23 cellular contexts compared by ENCODE assay signal in genomic region chr2:40721595-40721994, GRCh38.
DNase-seq lines count a peak whose midpoint lies in the region; ATAC-seq, FAIRE-seq and TF ChIP-seq lines count a peak whose summit lies in the region.
"Had no signal": no experiment of that assay in that cellular context is flagged by ENCODE, and none has a peak within 500 bp of the region (broad histone marks: within the 10 kb centered on the region; RNA-seq: fewer than 3 reads in every experiment).

No MANE protein-coding gene starts in this region.

- no peak overlapping the region for H3K4me3 ChIP-seq in Caco-2 (ENCODE audit: low read depth, low read length)
- H3K4me3 ChIP-seq: BLaER1 treated with 17β-estradiol and CSF1 and Interleukin-3, amounts not matched to agents 10 nM and 100 nM; gastroesophageal sphincter; ovary; thoracic aorta had no signal

- CTCF ChIA-PET in Caco-2 (lab: Charles Lee), result no interaction called here

- ATAC-seq in activated T-helper 17 cell treated with anti-CD3 and anti-CD28 coated beads, Interleukin-2, amount 50 U/mL, for 72 hours (replicated peaks), result peak; percentile 12
- no peak for ATAC-seq in HG03039 (IDR thresholded peaks at IDR 0.05; ENCODE audit: unreplicated experiment)
- ATAC-seq: activated T-cell treated with anti-CD3 and anti-CD28 coated beads, Interleukin-2, amount 50 U/mL, for 72 hours; gastroesophageal sphincter had no signal

- no peaks in the 10 kb centered on the region for H3K36me3 Mint-ChIP-seq in activated T-helper 17 cell treated with anti-CD3 and anti-CD28 coated beads, Interleukin-2, amount 50 U/mL, for 72 hours (ENCODE audit: low read depth)
- H3K36me3 Mint-ChIP-seq in Caco-2 (ENCODE audit: insufficient read depth, unreplicated experiment), result no peaks in the 10 kb centered on the region
- H3K36me3 Mint-ChIP-seq in activated T-helper 2 cell treated with anti-CD3 and anti-CD28 coated beads, Interferon-gamma antibody, Interleukin-2, Interleukin-4, amounts not matched to agents 10 μg/mL and 5 μg/mL and 100 μg/mL, durations not matched to agents 14 hours and 24 hours and 36 hours (ENCODE audit: low read depth), result no peaks in the 10 kb centered on the region

- no peak overlapping the region for H3K27ac Mint-ChIP-seq in activated T-helper 17 cell treated with anti-CD3 and anti-CD28 coated beads, Interleukin-2, amount 50 U/mL, for 72 hours
- no peak overlapping the region for H3K27ac Mint-ChIP-seq in Caco-2 (ENCODE audit: unreplicated experiment)
- H3K27ac Mint-ChIP-seq in activated T-helper 2 cell treated with anti-CD3 and anti-CD28 coated beads, Interferon-gamma antibody, Interleukin-2, Interleukin-4, amounts not matched to agents 10 μg/mL and 5 μg/mL and 100 μg/mL, durations not matched to agents 14 hours and 24 hours and 36 hours, result no peak overlapping the region
- H3K27ac Mint-ChIP-seq: activated CD4-positive, alpha-beta T cell treated with anti-CD3 and anti-CD28 coated beads, Interleukin-2, amount 10 ng/mL, durations not matched to agents 24 days and 14 days; activated T-cell treated with anti-CD3 and anti-CD28 coated beads, Interleukin-2, amount 50 U/mL, for 72 hours had no signal

- no peaks in the 10 kb centered on the region for H3K4me1 ChIP-seq in Caco-2
- H3K4me1 ChIP-seq: BLaER1 treated with 17β-estradiol and CSF1 and Interleukin-3, amounts not matched to agents 10 nM and 100 nM had no signal

- intact Hi-C loops in Caco-2 (cut with micrococcal nuclease; ENCODE audit: unreplicated experiment), result no loop called here
- intact Hi-C loops in activated T-helper 2 cell treated with anti-CD3 and anti-CD28 coated beads, Interferon-gamma antibody, Interleukin-2, Interleukin-4, amounts not matched to agents 10 μg/mL and 5 μg/mL and 100 μg/mL, durations not matched to agents 14 hours and 24 hours and 36 hours (cut with micrococcal nuclease), result no loop called here

- POLR2A ChIA-PET in Caco-2 (lab: Charles Lee), result no interaction called here

- DNase-seq in AG20443 (ENCODE audit: low spot score) (peak; percentile 59), HTR-8/SVneo (ENCODE audit: insufficient read length, low spot score) (peak; percentile 8), kidney glomerular epithelial cell (lab: John Stamatoyannopoulos, UW) (peak; percentile 14), Caco-2 (no peak)
- DNase-seq in stimulated activated CD4-positive, alpha-beta T cell treated with anti-CD3 and anti-CD28 coated beads, Interleukin-4, amount 100 ng/mL, for 4 hours, result no peak
- no peak for DNase-seq in activated T-helper 2 cell treated with anti-CD3 and anti-CD28 coated beads, Interferon-gamma antibody, Interleukin-2, Interleukin-4, amounts not matched to agents 10 μg/mL and 5 μg/mL and 100 μg/mL, durations not matched to agents 14 hours and 24 hours and 36 hours (ENCODE audit: low spot score)
- DNase-seq: activated CD4-positive, alpha-beta T cell treated with anti-CD3 and anti-CD28 coated beads, Interleukin-2, amount 10 ng/mL, durations not matched to agents 24 days and 14 days; activated T-cell treated with anti-CD3 and anti-CD28 coated beads, Interleukin-2, amount 50 U/mL, for 72 hours; anterior cingulate cortex; effector memory CD4-positive, alpha-beta T cell; KBM-7; NCI-H187; NCI-H774; ovary; SHP77 treated with DMSO at 0.1 percent for 48 hours; stimulated activated CD4-positive, alpha-beta T cell treated with anti-CD3 and anti-CD28 coated beads, Interleukin-12 subunit alpha, Interleukin-12 subunit beta, amount 100 ng/mL, for 4 hours; T-helper 9 cell had no signal

- FAIRE-seq in HTR-8/SVneo (lab: Jason Lieb, UNC), result peak; percentile 91
- FAIRE-seq: GM19239 had no signal

- peaks cover 4% of the 10 kb centered on the region for H3K9me3 Mint-ChIP-seq in activated T-helper 17 cell treated with anti-CD3 and anti-CD28 coated beads, Interleukin-2, amount 50 U/mL, for 72 hours
- no peaks in the 10 kb centered on the region for H3K9me3 Mint-ChIP-seq in Caco-2 (ENCODE audit: unreplicated experiment)
- H3K9me3 Mint-ChIP-seq in activated T-helper 2 cell treated with anti-CD3 and anti-CD28 coated beads, Interferon-gamma antibody, Interleukin-2, Interleukin-4, amounts not matched to agents 10 μg/mL and 5 μg/mL and 100 μg/mL, durations not matched to agents 14 hours and 24 hours and 36 hours, result no peaks in the 10 kb centered on the region
- H3K9me3 Mint-ChIP-seq: activated CD4-positive, alpha-beta T cell treated with anti-CD3 and anti-CD28 coated beads, Interleukin-2, amount 10 ng/mL, durations not matched to agents 24 days and 14 days; activated T-cell treated with anti-CD3 and anti-CD28 coated beads, Interleukin-2, amount 50 U/mL, for 72 hours had no signal

- H3K4me3 Mint-ChIP-seq in activated T-helper 17 cell treated with anti-CD3 and anti-CD28 coated beads, Interleukin-2, amount 50 U/mL, for 72 hours, result no peak overlapping the region
- H3K4me3 Mint-ChIP-seq in Caco-2 (ENCODE audit: unreplicated experiment), result no peak overlapping the region
- no peak overlapping the region for H3K4me3 Mint-ChIP-seq in activated T-helper 2 cell treated with anti-CD3 and anti-CD28 coated beads, Interferon-gamma antibody, Interleukin-2, Interleukin-4, amounts not matched to agents 10 μg/mL and 5 μg/mL and 100 μg/mL, durations not matched to agents 14 hours and 24 hours and 36 hours (ENCODE audit: low read depth)
- H3K4me3 Mint-ChIP-seq: activated CD4-positive, alpha-beta T cell treated with anti-CD3 and anti-CD28 coated beads, Interleukin-2, amount 10 ng/mL, durations not matched to agents 24 days and 14 days; activated T-cell treated with anti-CD3 and anti-CD28 coated beads, Interleukin-2, amount 50 U/mL, for 72 hours had no signal

- no peaks in the 10 kb centered on the region for H3K36me3 ChIP-seq in Caco-2 (ENCODE audit: control insufficient read depth, insufficient read depth, low read length)
- H3K36me3 ChIP-seq: BLaER1 treated with 17β-estradiol and CSF1 and Interleukin-3, amounts not matched to agents 10 nM and 100 nM; gastroesophageal sphincter; ovary; thoracic aorta had no signal

- H3K27me3 ChIP-seq in Caco-2 (replicated peaks; ENCODE audit: control insufficient read depth, insufficient read depth, low read length), result no peaks in the 10 kb centered on the region
- H3K27me3 ChIP-seq: BLaER1 treated with 17β-estradiol and CSF1 and Interleukin-3, amounts not matched to agents 10 nM and 100 nM; gastroesophageal sphincter; ovary had no signal

- no peaks in the 10 kb centered on the region for H3K27me3 Mint-ChIP-seq in activated T-helper 17 cell treated with anti-CD3 and anti-CD28 coated beads, Interleukin-2, amount 50 U/mL, for 72 hours
- no peaks in the 10 kb centered on the region for H3K27me3 Mint-ChIP-seq in Caco-2 (ENCODE audit: insufficient read depth, unreplicated experiment)
- H3K27me3 Mint-ChIP-seq in activated T-helper 2 cell treated with anti-CD3 and anti-CD28 coated beads, Interferon-gamma antibody, Interleukin-2, Interleukin-4, amounts not matched to agents 10 μg/mL and 5 μg/mL and 100 μg/mL, durations not matched to agents 14 hours and 24 hours and 36 hours (ENCODE audit: low read depth), result no peaks in the 10 kb centered on the region
- H3K27me3 Mint-ChIP-seq: activated CD4-positive, alpha-beta T cell treated with anti-CD3 and anti-CD28 coated beads, Interleukin-2, amount 10 ng/mL, durations not matched to agents 24 days and 14 days had no signal

- no peaks in the 10 kb centered on the region for H3K4me1 Mint-ChIP-seq in activated T-helper 17 cell treated with anti-CD3 and anti-CD28 coated beads, Interleukin-2, amount 50 U/mL, for 72 hours
- no peaks in the 10 kb centered on the region for H3K4me1 Mint-ChIP-seq in Caco-2 (ENCODE audit: low read depth, unreplicated experiment)
- no peaks in the 10 kb centered on the region for H3K4me1 Mint-ChIP-seq in activated T-helper 2 cell treated with anti-CD3 and anti-CD28 coated beads, Interferon-gamma antibody, Interleukin-2, Interleukin-4, amounts not matched to agents 10 μg/mL and 5 μg/mL and 100 μg/mL, durations not matched to agents 14 hours and 24 hours and 36 hours (ENCODE audit: low read depth)
- H3K4me1 Mint-ChIP-seq: activated CD4-positive, alpha-beta T cell treated with anti-CD3 and anti-CD28 coated beads, Interleukin-2, amount 10 ng/mL, durations not matched to agents 24 days and 14 days had no signal

- TF ChIP-seq CTCF in Caco-2 (IDR thresholded peaks at IDR 0.05; ENCODE audit: insufficient read depth in 1 of 2, low read depth in 1 of 2, low read length in 1 of 2, severe bottlenecking in 1 of 2, unreplicated experiment in 1 of 2), result no peak

- BruUV-seq in Caco-2 (replicated peaks; lab: Mats Ljungman, UMichigan), result no TSS peak

- H3K9me3 ChIP-seq in Caco-2, result no peaks in the 10 kb centered on the region
- H3K9me3 ChIP-seq: BLaER1 treated with 17β-estradiol and CSF1 and Interleukin-3, amounts not matched to agents 10 nM and 100 nM; gastroesophageal sphincter; ovary; thoracic aorta had no signal

Comparison
In these comparisons a context has a peak if more than half of its experiments do, and no peak if none do; other contexts are left out.
1. DNase-seq: peak in AG20443 (single experiment), HTR-8/SVneo (single experiment) and kidney glomerular epithelial cell (single experiment); none in stimulated activated CD4-positive, alpha-beta T cell treated with anti-CD3 and anti-CD28 coated beads, Interleukin-4, amount 100 ng/mL, for 4 hours (0 of 2), Caco-2 (0 of 2) and activated T-helper 2 cell treated with anti-CD3 and anti-CD28 coated beads, Interferon-gamma antibody, Interleukin-2, Interleukin-4, amounts not matched to agents 10 μg/mL and 5 μg/mL and 100 μg/mL, durations not matched to agents 14 hours and 24 hours and 36 hours (single experiment).